17 cellular contexts compared by ENCODE assay signal in genomic region chr3:2211568-2211967, GRCh38.
DNase-seq lines count a peak whose midpoint lies in the region; ATAC-seq and TF ChIP-seq lines count a peak whose summit lies in the region.
"Had no signal": no experiment of that assay in that cellular context is flagged by ENCODE, and none has a peak within 500 bp of the region (broad histone marks: within the 10 kb centered on the region; RNA-seq: fewer than 3 reads in every experiment).

No MANE protein-coding gene starts in this region.

- H3K4me1 ChIP-seq in breast epithelium: no peaks in the 10 kb centered on the region
- H3K4me1 ChIP-seq in transverse colon: no peaks in the 10 kb centered on the region
- H3K4me1 ChIP-seq: A549 had no signal

- no peak for TF ChIP-seq EP300 in transverse colon (IDR thresholded peaks at IDR 0.05; ENCODE audit: low read depth)

- intact Hi-C loops in MCF 10A (cut with micrococcal nuclease): no loop called here
- intact Hi-C loops in breast epithelium (cut with DNase I; ENCODE audit: low total_unique reads): no loop called here
- intact Hi-C loops in transverse colon (cut with DNase I; ENCODE audit: low total_unique reads): no loop called here

- H3K4me3 Mint-ChIP-seq in MCF 10A (ENCODE audit: unreplicated experiment): no peak overlapping the region
- H3K4me3 Mint-ChIP-seq: CD4-positive, alpha-beta memory T cell; H9 had no signal

- no peak for TF ChIP-seq CTCF in MCF 10A (IDR thresholded peaks at IDR 0.05; ENCODE audit: unreplicated experiment)
- TF ChIP-seq CTCF in breast epithelium (IDR thresholded peaks at IDR 0.05): no peak
- no peak for TF ChIP-seq CTCF in epithelial cell of esophagus (IDR thresholded peaks at IDR 0.05; ENCODE audit: insufficient read depth, low read depth, low read length, missing control alignments)
- TF ChIP-seq CTCF in transverse colon (IDR thresholded peaks at IDR 0.05): no peak

- no peak overlapping the region for H3K27ac ChIP-seq in breast epithelium
- H3K27ac ChIP-seq in transverse colon: no peak overlapping the region
- H3K27ac ChIP-seq: 22Rv1, A549, C4-2B had no signal

- H3K4me3 ChIP-seq in breast epithelium (no peak overlapping the region), epithelial cell of esophagus (ENCODE audit: low read length) (no peak overlapping the region), transverse colon (no peak overlapping the region)
- H3K4me3 ChIP-seq: A549 had no signal

- no peaks in the 10 kb centered on the region for H3K9me3 ChIP-seq in breast epithelium
- H3K9me3 ChIP-seq in transverse colon: no peaks in the 10 kb centered on the region
- H3K9me3 ChIP-seq: A549 had no signal

- H3K36me3 ChIP-seq in breast epithelium: no peaks in the 10 kb centered on the region
- H3K36me3 ChIP-seq in transverse colon: no peaks in the 10 kb centered on the region

- CTCF ChIA-PET in MCF 10A (lab: Yijun Ruan, JAX): no interaction called here

- BruUV-seq in MCF 10A (replicated peaks; lab: Mats Ljungman, UMichigan): no TSS peak

- H3K36me3 Mint-ChIP-seq in MCF 10A (ENCODE audit: insufficient read depth, unreplicated experiment): no peaks in the 10 kb centered on the region
- H3K36me3 Mint-ChIP-seq: CD4-positive, alpha-beta memory T cell had no signal

- no peaks in the 10 kb centered on the region for H3K27me3 ChIP-seq in breast epithelium
- H3K27me3 ChIP-seq in transverse colon: no peaks in the 10 kb centered on the region

- peak; percentile 22 for DNase-seq in MCF 10A (ENCODE audit: unreplicated experiment)
- no peak for DNase-seq in breast epithelium (ENCODE audit: low spot score in 2 of 2)
- DNase-seq in epithelial cell of esophagus (ENCODE audit: low read depth): peak; percentile 1
- DNase-seq in kidney tubule cell (ENCODE audit: low spot score): peak; percentile 31
- DNase-seq in transverse colon: no peak
- DNase-seq: AML-193; Calu3; CD4-positive, alpha-beta memory T cell; DMS53; DND-41; EL; H9 had no signal

- POLR2A ChIA-PET in MCF 10A (lab: Yijun Ruan, JAX): no interaction called here

- H3K27me3 Mint-ChIP-seq in MCF 10A (ENCODE audit: insufficient read depth, unreplicated experiment): no peaks in the 10 kb centered on the region
- H3K27me3 Mint-ChIP-seq: CD4-positive, alpha-beta memory T cell had no signal

- 85 to 91% methylated on average over 2 of the region's 2 CpGs for WGBS in transverse colon (ENCODE audit: low coverage in 1 of 2), 2 donors

- ATAC-seq in HG03571 (IDR thresholded peaks at IDR 0.05; ENCODE audit: unreplicated experiment): no peak
- no peak for ATAC-seq in HG03095 (IDR thresholded peaks at IDR 0.05; ENCODE audit: unreplicated experiment)
- ATAC-seq: A549 had no signal

- H3K27ac Mint-ChIP-seq in MCF 10A (ENCODE audit: low read depth, unreplicated experiment): no peak overlapping the region

- H3K9me3 Mint-ChIP-seq in MCF 10A (ENCODE audit: unreplicated experiment): no peaks in the 10 kb centered on the region
- H3K9me3 Mint-ChIP-seq: H9 had no signal

- TF ChIP-seq POLR2A in breast epithelium (IDR thresholded peaks at IDR 0.05) (no peak), transverse colon (IDR thresholded peaks at IDR 0.05) (no peak)

- no peaks in the 10 kb centered on the region for H3K4me1 Mint-ChIP-seq in MCF 10A (ENCODE audit: insufficient read depth, unreplicated experiment)
- H3K4me1 Mint-ChIP-seq: CD4-positive, alpha-beta memory T cell had no signal

- in situ Hi-C loops in transverse colon (cut with MboI; ENCODE audit: low pct_ligation_motif_present in 1 of 4, low pct_unique_long_range_greater_than_20kb in 1 of 4, low sequenced_read_pairs in 3 of 4): no loop called here

Comparison
In these comparisons a context has a peak if more than half of its experiments do, and no peak if none do; other contexts are left out.
1. DNase-seq: peak in MCF 10A (single experiment), epithelial cell of esophagus (single experiment) and kidney tubule cell (single experiment); none in breast epithelium (0 of 2) and transverse colon (single experiment).